27 cellular contexts compared by ENCODE assay signal in genomic region chr2:200763422-200763821, GRCh38. TPM values are rescaled to one million over a fixed set of nuclear protein-coding genes. Genes with fewer than 3 reads are reported as not detected.
A peak's percentile ranks its signal among the peaks of the same experiment; 100 is the strongest.
DNase-seq lines count a peak whose midpoint lies in the region; ATAC-seq, FAIRE-seq and TF ChIP-seq lines count a peak whose summit lies in the region.
"Had no signal": no experiment of that assay in that cellular context is flagged by ENCODE, and none has a peak within 500 bp of the region (broad histone marks: within the 10 kb centered on the region; RNA-seq: fewer than 3 reads in every experiment).

No MANE protein-coding gene starts in this region.

- intact Hi-C loops in HCT116 (cut with micrococcal nuclease) = no loop called here
- intact Hi-C loops in mucosa of descending colon (cut with DNase I, micrococcal nuclease) = no loop called here
- intact Hi-C loops in esophagus muscularis mucosa (cut with DNase I) = no loop called here

- no TSS peak for BruUV-seq in HCT116 (replicated peaks; lab: Mats Ljungman, UMichigan)

- H3K9me3 Mint-ChIP-seq in astrocyte (ENCODE audit: unreplicated experiment) = no peaks in the 10 kb centered on the region
- H3K9me3 Mint-ChIP-seq: CD4-positive, alpha-beta T cell; GM23338 had no signal

- H3K79me2 ChIP-seq in HCT116 (ENCODE audit: insufficient read depth, low read length) (no peaks in the 10 kb centered on the region), astrocyte (ENCODE audit: insufficient read depth, low read length) (no peaks in the 10 kb centered on the region)

- peaks cover 42 to 72% of the 10 kb centered on the region in 2 experiments for H3K4me1 ChIP-seq in HCT116 (ENCODE audit: control insufficient read depth in 1 of 2, insufficient read depth in 2 of 2, low read length in 2 of 2)
- H3K4me1 ChIP-seq in astrocyte (ENCODE audit: insufficient read depth, low read length) = peaks cover 37% of the 10 kb centered on the region
- peaks cover 11% of the 10 kb centered on the region for H3K4me1 ChIP-seq in mucosa of descending colon (ENCODE audit: low read depth)
- no peaks in the 10 kb centered on the region for H3K4me1 ChIP-seq in esophagus muscularis mucosa
- H3K4me1 ChIP-seq: HAP-1 had no signal

- DNase-seq in HCT116 (ENCODE audit: low read depth, low spot score) = no peak
- DNase-seq in astrocyte (ENCODE audit: low read depth) = peak; percentile 68
- peak; percentile 33 for DNase-seq in epithelial cell of esophagus (ENCODE audit: low read depth)
- no peak for DNase-seq in mucosa of descending colon
- no peak for DNase-seq in esophagus muscularis mucosa (ENCODE audit: extremely low spot score)
- DNase-seq: ACHN; CD4-positive, alpha-beta T cell; COR-L47; DMS 273 treated with DMSO at 0.1 percent for 48 hours; DND-41; Kasumi-1; MG63; NCI-H1417; NCI-H1694 treated with DMSO at 0.1 percent for 48 hours; NCI-H2081 treated with DMSO at 0.1 percent for 48 hours; NCI-H2171 treated with DMSO at 0.1 percent for 48 hours; NCI-H524 treated with DMSO at 0.1 percent for 48 hours; NCI-H82 had no signal

- TF ChIP-seq POLR2A in HCT116 (IDR thresholded peaks at IDR 0.05; ENCODE audit: borderline replicate concordance, extremely low read depth, insufficient read depth, insufficient read length) (no peak), esophagus muscularis mucosa (IDR thresholded peaks at IDR 0.05; ENCODE audit: low read depth) (no peak)

- POLR2A ChIA-PET in HCT116 (lab: Charles Lee) = no interaction called here

- H3K9ac ChIP-seq in HCT116 (ENCODE audit: low read length) (no peak overlapping the region), astrocyte (ENCODE audit: low read length) (no peak overlapping the region)
- H3K9ac ChIP-seq: BLaER1 had no signal

- TF ChIP-seq EP300 in esophagus muscularis mucosa (IDR thresholded peaks at IDR 0.05) = no peak

- H3K27ac ChIP-seq in HCT116 (ENCODE audit: low read depth, low read length) = no peak overlapping the region
- no peak overlapping the region for H3K27ac ChIP-seq in astrocyte (ENCODE audit: low read depth, low read length)
- H3K27ac ChIP-seq in esophagus muscularis mucosa (replicated peaks in 1 of 4) = no peak overlapping the region
- H3K27ac ChIP-seq: BLaER1, SJSA1 had no signal

- H3K36me3 ChIP-seq in HCT116 (ENCODE audit: control insufficient read depth in 1 of 2, insufficient read depth in 2 of 2, low read length in 2 of 2) = no peaks in the 10 kb centered on the region
- H3K36me3 ChIP-seq in astrocyte (ENCODE audit: insufficient read depth, low read length) = no peaks in the 10 kb centered on the region
- no peaks in the 10 kb centered on the region for H3K36me3 ChIP-seq in mucosa of descending colon (ENCODE audit: low read depth)
- no peaks in the 10 kb centered on the region for H3K36me3 ChIP-seq in esophagus muscularis mucosa
- H3K36me3 ChIP-seq: HAP-1, MG63, SJSA1 had no signal

- H3K9me3 ChIP-seq in HCT116 (ENCODE audit: control insufficient read depth in 1 of 2, insufficient read depth in 1 of 2, low read depth in 1 of 2, low read length in 2 of 2) (no peaks in the 10 kb centered on the region), astrocyte (ENCODE audit: insufficient read depth, low read depth, low read length) (no peaks in the 10 kb centered on the region), mucosa of descending colon (no peaks in the 10 kb centered on the region), esophagus muscularis mucosa (no peaks in the 10 kb centered on the region)
- H3K9me3 ChIP-seq: BLaER1, HAP-1, MG63, SJSA1 had no signal

- H2AFZ ChIP-seq in HCT116 (ENCODE audit: low read depth, low read length, poor library complexity, severe bottlenecking) (no peak overlapping the region), astrocyte (ENCODE audit: low read depth, low read length) (no peak overlapping the region)
- H2AFZ ChIP-seq: GM23338 had no signal

- no peaks in the 10 kb centered on the region for H3K27me3 ChIP-seq in HCT116 (ENCODE audit: insufficient read depth, low read length)
- H3K27me3 ChIP-seq in astrocyte (ENCODE audit: insufficient read depth, low read length) = no peaks in the 10 kb centered on the region
- H3K27me3 ChIP-seq in esophagus muscularis mucosa = no peaks in the 10 kb centered on the region
- H3K27me3 ChIP-seq: BLaER1, MG63, SJSA1 had no signal

- H3K9me2 ChIP-seq in HCT116 (ENCODE audit: insufficient read depth) = no peaks in the 10 kb centered on the region

- RAD21 ChIA-PET in HCT116 (lab: Charles Lee; ENCODE audit: low non-redundant PET in 1 of 2, low total read pairs in 2 of 2, uncharacterized antibody in 2 of 2, unreplicated experiment in 2 of 2) = no interaction called here

- CTCF ChIA-PET in HCT116 (lab: Charles Lee) = no interaction called here

- WGBS in esophagus muscularis mucosa = 83% methylated on average over 4 of the region's 4 CpGs

- H3K4me3 ChIP-seq in HCT116 (replicated peaks in 1 of 2; ENCODE audit: low read depth in 1 of 2, low read length in 2 of 2) = no peak overlapping the region
- no peak overlapping the region for H3K4me3 ChIP-seq in astrocyte (ENCODE audit: insufficient read depth, low read depth, low read length)
- no peak overlapping the region for H3K4me3 ChIP-seq in epithelial cell of esophagus (ENCODE audit: low read length)
- no peak overlapping the region for H3K4me3 ChIP-seq in mucosa of descending colon
- no peak overlapping the region for H3K4me3 ChIP-seq in esophagus muscularis mucosa
- H3K4me3 ChIP-seq: BLaER1, GM23338, HAP-1, MG63, SJSA1 had no signal

- H3K36me3 Mint-ChIP-seq in astrocyte (ENCODE audit: low read depth, unreplicated experiment) = no peaks in the 10 kb centered on the region

- no peak for TF ChIP-seq RAD21 in HCT116 (IDR thresholded peaks at IDR 0.05; ENCODE audit: low read depth)

- no peak for ATAC-seq in HCT116
- peak; percentile 56 for ATAC-seq in mucosa of descending colon
- no peak for ATAC-seq in GM18520 (IDR thresholded peaks at IDR 0.05; ENCODE audit: unreplicated experiment)
- ATAC-seq in HG03196 (IDR thresholded peaks at IDR 0.05; ENCODE audit: unreplicated experiment) = no peak
- ATAC-seq: GM23338, Right ventricle myocardium inferior had no signal

- H3K4me2 ChIP-seq in HCT116 (ENCODE audit: low read length) = peak overlapping the region; percentile 11; the same call in 1 of the 2 replicates
- peak overlapping the region; percentile 18 for H3K4me2 ChIP-seq in astrocyte (ENCODE audit: low read length)
- H3K4me2 ChIP-seq: BLaER1, GM23338 had no signal

- H3K4me1 Mint-ChIP-seq in astrocyte (ENCODE audit: low read depth, unreplicated experiment) = peaks cover 34% of the 10 kb centered on the region

- H3K4me3 Mint-ChIP-seq in astrocyte (ENCODE audit: unreplicated experiment) = no peak overlapping the region
- H3K4me3 Mint-ChIP-seq: CD4-positive, alpha-beta T cell; GM23338 had no signal

- no peak overlapping the region for H3K27ac Mint-ChIP-seq in astrocyte (ENCODE audit: unreplicated experiment)
- H3K27ac Mint-ChIP-seq: CD4-positive, alpha-beta T cell; GM23338 had no signal

- TF ChIP-seq CTCF in HCT116 (IDR thresholded peaks at IDR 0.05 in 2 of 3, conservative IDR thresholded peaks at IDR 0.05 in 1 of 3; ENCODE audit: borderline replicate concordance in 1 of 3, insufficient read depth in 1 of 3, low read depth in 2 of 3, low read length in 2 of 3) (no peak), astrocyte (IDR thresholded peaks at IDR 0.05; ENCODE audit: insufficient read depth, low read depth, low read length) (no peak), epithelial cell of esophagus (IDR thresholded peaks at IDR 0.05; ENCODE audit: insufficient read depth, low read depth, low read length, missing control alignments) (no peak), mucosa of descending colon (IDR thresholded peaks at IDR 0.05) (no peak), esophagus muscularis mucosa (IDR thresholded peaks at IDR 0.05) (no peak)

- H4K20me1 ChIP-seq in HCT116 (ENCODE audit: insufficient read depth) = no peaks in the 10 kb centered on the region
- H4K20me1 ChIP-seq in astrocyte (ENCODE audit: insufficient read depth, low read length) = no peaks in the 10 kb centered on the region
- H4K20me1 ChIP-seq: BLaER1 had no signal

- no peak for FAIRE-seq in astrocyte (lab: Jason Lieb, UNC)
- FAIRE-seq: GM12891, RCC 7860 had no signal

- H3K27me3 Mint-ChIP-seq in astrocyte (ENCODE audit: low read depth, unreplicated experiment) = no peaks in the 10 kb centered on the region

TF ChIP-seq in HCT116, 20 proteins besides CTCF, POLR2A, EP300 and RAD21 (continues in another document):
- TF ChIP-seq ZNF274 (IDR thresholded peaks at IDR 0.05; ENCODE audit: low read depth, low read length) = no peak
- TF ChIP-seq ELF1 (IDR thresholded peaks at IDR 0.05; ENCODE audit: borderline replicate concordance, low read depth) = no peak
- TF ChIP-seq, protein P1, sequence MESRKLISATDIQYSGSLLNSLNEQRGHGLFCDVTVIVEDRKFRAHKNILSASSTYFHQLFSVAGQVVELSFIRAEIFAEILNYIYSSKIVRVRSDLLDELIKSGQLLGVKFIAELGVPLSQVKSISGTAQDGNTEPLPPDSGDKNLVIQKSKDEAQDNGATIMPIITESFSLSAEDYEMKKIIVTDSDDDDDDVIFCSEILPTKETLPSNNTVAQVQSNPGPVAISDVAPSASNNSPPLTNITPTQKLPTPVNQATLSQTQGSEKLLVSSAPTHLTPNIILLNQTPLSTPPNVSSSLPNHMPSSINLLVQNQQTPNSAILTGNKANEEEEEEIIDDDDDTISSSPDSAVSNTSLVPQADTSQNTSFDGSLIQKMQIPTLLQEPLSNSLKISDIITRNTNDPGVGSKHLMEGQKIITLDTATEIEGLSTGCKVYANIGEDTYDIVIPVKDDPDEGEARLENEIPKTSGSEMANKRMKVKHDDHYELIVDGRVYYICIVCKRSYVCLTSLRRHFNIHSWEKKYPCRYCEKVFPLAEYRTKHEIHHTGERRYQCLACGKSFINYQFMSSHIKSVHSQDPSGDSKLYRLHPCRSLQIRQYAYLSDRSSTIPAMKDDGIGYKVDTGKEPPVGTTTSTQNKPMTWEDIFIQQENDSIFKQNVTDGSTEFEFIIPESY (IDR thresholded peaks at IDR 0.05; ENCODE audit: extremely low read depth, insufficient replicate concordance, low read length) = no peak
- TF ChIP-seq SIN3A (IDR thresholded peaks at IDR 0.05; ENCODE audit: low read depth) = no peak
- no peak for TF ChIP-seq YY1 (IDR thresholded peaks at IDR 0.05; ENCODE audit: extremely low read depth, insufficient replicate concordance, low read depth, low read length)
- TF ChIP-seq JUND (IDR thresholded peaks at IDR 0.05) = no peak
- no peak for TF ChIP-seq SP1 (IDR thresholded peaks at IDR 0.05; ENCODE audit: low read depth)

RNA-seq across cellular contexts. Expression of gene BZW1, which starts 48.3 kb away (rescaled TPM):
- 454 TPM for total RNA-seq in HCT116 (2021; ENCODE audit: unreplicated experiment)
- polyA plus RNA-seq in HCT116 (2012) = 274 and 315 TPM in 2 replicates
- 311 and 322 TPM in 2 replicates for total RNA-seq in astrocyte
- total RNA-seq in mucosa of descending colon = 100 to 1,000 TPM; 137 to 235 (median 174) TPM
- total RNA-seq in esophagus muscularis mucosa = 100 to 1,000 TPM; 262 to 444 (median 376) TPM

Comparison
In these comparisons a context has a peak if more than half of its experiments do, and no peak if none do; other contexts are left out.
1. DNase-seq: peak in astrocyte (single experiment) and epithelial cell of esophagus (single experiment); none in HCT116 (single experiment), mucosa of descending colon (0 of 3) and esophagus muscularis mucosa (single experiment).